17 cellular contexts compared by ENCODE assay signal in the genomic region with DNA sequence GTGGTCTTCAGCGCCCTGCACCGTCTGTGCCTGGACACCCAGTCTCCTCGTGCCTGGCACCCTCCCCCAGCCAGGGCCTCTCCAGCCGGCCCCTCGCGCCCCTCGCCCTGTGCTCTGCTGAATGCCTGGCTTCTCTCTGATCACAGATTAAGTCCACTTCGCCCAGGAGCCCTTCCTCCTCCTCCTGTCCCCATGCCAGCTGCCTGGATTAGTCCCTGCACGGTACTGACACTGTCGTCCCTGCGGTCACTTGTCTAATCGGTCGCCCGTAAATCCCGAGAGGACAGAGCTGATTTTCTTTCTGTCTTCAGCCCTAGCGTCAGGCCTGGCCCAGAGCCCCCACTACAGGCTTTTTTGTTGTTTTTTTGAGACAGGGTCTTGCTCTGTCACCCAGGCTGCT. TPM values are rescaled to one million over a fixed set of nuclear protein-coding genes. Genes with fewer than 3 reads are reported as not detected.
A peak's percentile ranks its signal among the peaks of the same experiment; 100 is the strongest.
DNase-seq lines count a peak whose midpoint lies in the region; ATAC-seq, FAIRE-seq and TF ChIP-seq lines count a peak whose summit lies in the region.
"Had no signal": no experiment of that assay in that cellular context is flagged by ENCODE, and none has a peak within 500 bp of the region (broad histone marks: within the 10 kb centered on the region; RNA-seq: fewer than 3 reads in every experiment).

No MANE protein-coding gene starts in this region.

- H3K27me3 ChIP-seq in Karpas-422 (ENCODE audit: low read length) (no peaks in the 10 kb centered on the region), left ventricle myocardium inferior (ENCODE audit: low read depth) (no peaks in the 10 kb centered on the region), MM.1S (replicated peaks; ENCODE audit: insufficient read depth, low read length) (no peaks in the 10 kb centered on the region)

- intact Hi-C loops in left ventricle myocardium inferior (cut with micrococcal nuclease), result no loop called here

- H3F3A ChIP-seq in MM.1S (ENCODE audit: insufficient read depth, low read length), result no peaks in the 10 kb centered on the region

- peaks cover 21% of the 10 kb centered on the region; the same call in 1 of the 2 replicates for H4K20me1 ChIP-seq in Karpas-422 (ENCODE audit: insufficient read depth, low read depth, low read length)
- no peaks in the 10 kb centered on the region for H4K20me1 ChIP-seq in MM.1S (ENCODE audit: insufficient read depth, low read length)

- no peaks in the 10 kb centered on the region for H3K9me3 Mint-ChIP-seq in stimulated activated effector memory CD8-positive, alpha-beta T cell treated with anti-CD3 and anti-CD28 coated beads, Interleukin-12 subunit alpha, Interleukin-12 subunit beta, amount 100 ng/mL, for 72 hours
- H3K9me3 Mint-ChIP-seq: CD4-positive, CD25-positive, alpha-beta regulatory T cell; H9 had no signal

- H3K9me3 ChIP-seq in Karpas-422 (ENCODE audit: low read length) (no peaks in the 10 kb centered on the region), left ventricle myocardium inferior (replicated peaks) (no peaks in the 10 kb centered on the region), MM.1S (replicated peaks; ENCODE audit: insufficient read depth, low read length) (no peaks in the 10 kb centered on the region)
- H3K9me3 ChIP-seq: Caco-2, SK-N-SH had no signal

- H3K4me1 Mint-ChIP-seq in stimulated activated effector memory CD8-positive, alpha-beta T cell treated with anti-CD3 and anti-CD28 coated beads, Interleukin-12 subunit alpha, Interleukin-12 subunit beta, amount 100 ng/mL, for 72 hours, result peaks cover 17% of the 10 kb centered on the region

- no peak overlapping the region for H3K4me3 Mint-ChIP-seq in stimulated activated effector memory CD8-positive, alpha-beta T cell treated with anti-CD3 and anti-CD28 coated beads, Interleukin-12 subunit alpha, Interleukin-12 subunit beta, amount 100 ng/mL, for 72 hours
- H3K4me3 Mint-ChIP-seq: H9 had no signal

- ATAC-seq in stimulated activated effector memory CD8-positive, alpha-beta T cell treated with anti-CD3 and anti-CD28 coated beads, Interleukin-12 subunit alpha, Interleukin-12 subunit beta, amount 100 ng/mL, for 72 hours, result no peak
- no peak for ATAC-seq in HG02763 (IDR thresholded peaks at IDR 0.05; ENCODE audit: unreplicated experiment)

- H3K36me3 Mint-ChIP-seq in stimulated activated effector memory CD8-positive, alpha-beta T cell treated with anti-CD3 and anti-CD28 coated beads, Interleukin-12 subunit alpha, Interleukin-12 subunit beta, amount 100 ng/mL, for 72 hours, result peaks cover 78% of the 10 kb centered on the region

- no peak overlapping the region for H3K9ac ChIP-seq in Karpas-422 (ENCODE audit: low read length)
- H3K9ac ChIP-seq in MM.1S (ENCODE audit: low read length), result no peak overlapping the region
- H3K9ac ChIP-seq: SK-N-SH had no signal

- DNase-seq in D721Med (ENCODE audit: insufficient read length, low spot score) (peak; percentile 83), Karpas-422 (no peak), left ventricle myocardium inferior (no peak), NOMO-1 treated with DMSO at 0.1 percent for 48 hours (lab: John Stamatoyannopoulos, UW; ENCODE audit: unreplicated experiment) (no peak), MM.1S (no peak)
- DNase-seq in stimulated activated effector memory CD8-positive, alpha-beta T cell treated with anti-CD3 and anti-CD28 coated beads, Interleukin-12 subunit alpha, Interleukin-12 subunit beta, amount 100 ng/mL, for 72 hours (ENCODE audit: low spot score in 2 of 2), result no peak
- DNase-seq: ACHN; AML-193; Caco-2; CD4-positive, CD25-positive, alpha-beta regulatory T cell; H9; MV-4-11; NCI-H1417; NCI-H187 treated with DMSO at 0.1 percent for 48 hours; NCI-H446 treated with DMSO at 0.1 percent for 48 hours; SK-N-SH had no signal

- H3K79me2 ChIP-seq in Karpas-422 (ENCODE audit: low read length) (peaks cover 64% of the 10 kb centered on the region), MM.1S (ENCODE audit: low read length) (peaks cover 61% of the 10 kb centered on the region)

- H3K4me3 ChIP-seq in Karpas-422 (ENCODE audit: low read length) (no peak overlapping the region), left ventricle myocardium inferior (no peak overlapping the region), MM.1S (ENCODE audit: low read length) (no peak overlapping the region)

- H3K9me2 ChIP-seq in Karpas-422 (replicated peaks; ENCODE audit: insufficient read depth, low read length) (no peaks in the 10 kb centered on the region), MM.1S (replicated peaks; ENCODE audit: insufficient read depth, low read length) (no peaks in the 10 kb centered on the region)
- H3K9me2 ChIP-seq: SK-N-SH had no signal

- H3K27ac Mint-ChIP-seq in stimulated activated effector memory CD8-positive, alpha-beta T cell treated with anti-CD3 and anti-CD28 coated beads, Interleukin-12 subunit alpha, Interleukin-12 subunit beta, amount 100 ng/mL, for 72 hours, result peak overlapping the region; percentile 35

- no peak overlapping the region for H2AFZ ChIP-seq in Karpas-422 (ENCODE audit: low read length)
- H2AFZ ChIP-seq in MM.1S (ENCODE audit: low read length), result no peak overlapping the region

- no peak overlapping the region for H3K4me2 ChIP-seq in Karpas-422 (ENCODE audit: low read depth, low read length, poor library complexity, severe bottlenecking)
- H3K4me2 ChIP-seq in MM.1S (ENCODE audit: low read depth, low read length), result no peak overlapping the region
- H3K4me2 ChIP-seq: SK-N-SH had no signal

- TF ChIP-seq CTCF in D721Med (IDR thresholded peaks at IDR 0.05; ENCODE audit: insufficient read depth, missing control alignments) (no peak), left ventricle myocardium inferior (IDR thresholded peaks at IDR 0.05; ENCODE audit: borderline replicate concordance) (no peak), MM.1S (IDR thresholded peaks at IDR 0.05; ENCODE audit: low read length) (no peak)

- H3K27ac ChIP-seq in Karpas-422 (ENCODE audit: low read length) (peak overlapping the region; percentile 68), left ventricle myocardium inferior (replicated peaks) (peak overlapping the region; percentile 55), MM.1S (ENCODE audit: low read length) (no peak overlapping the region)

- H3K4me1 ChIP-seq in Karpas-422 (ENCODE audit: low read length), result peaks cover 63% of the 10 kb centered on the region
- H3K4me1 ChIP-seq in left ventricle myocardium inferior, result peaks cover 21% of the 10 kb centered on the region
- no peaks in the 10 kb centered on the region for H3K4me1 ChIP-seq in MM.1S (ENCODE audit: low read length)
- H3K4me1 ChIP-seq: Caco-2 had no signal

- FAIRE-seq in D721Med (lab: Jason Lieb, UNC), result no peak

- peaks cover 58% of the 10 kb centered on the region for H3K36me3 ChIP-seq in Karpas-422 (ENCODE audit: insufficient read depth, low read length)
- peaks cover 32% of the 10 kb centered on the region for H3K36me3 ChIP-seq in left ventricle myocardium inferior
- H3K36me3 ChIP-seq in MM.1S (replicated peaks; ENCODE audit: insufficient read depth, low read length), result no peaks in the 10 kb centered on the region; the same call in none of the 2 replicates

RNA-seq across cellular contexts. Expression of gene THOP1, which starts 6.6 kb away (rescaled TPM):
- total RNA-seq in Karpas-422 (2014; rRNA removed; shearing (Covaris generic); ENCODE audit: low replicate concordance), result 57.0 and 148 TPM in 2 replicates
- total RNA-seq in left ventricle myocardium inferior, result 60.9 TPM

RNA-seq across cellular contexts. Expression of gene SGTA, which starts 8.8 kb away (rescaled TPM):
- 31.2 and 55.8 TPM in 2 replicates for total RNA-seq in Karpas-422 (2014; rRNA removed; shearing (Covaris generic); ENCODE audit: low replicate concordance)
- 72.6 TPM for total RNA-seq in left ventricle myocardium inferior

RNA-seq across cellular contexts. Expression of gene ZNF554, which starts 27.8 kb away (rescaled TPM):
- total RNA-seq in Karpas-422 (2014; rRNA removed; shearing (Covaris generic); ENCODE audit: low replicate concordance), result 2.6 and 4.0 TPM in 2 replicates
- 4.2 TPM for total RNA-seq in left ventricle myocardium inferior

RNA-seq across cellular contexts. Expression of gene ZNF555, which starts 49.4 kb away (rescaled TPM):
- total RNA-seq in Karpas-422 (2014; rRNA removed; shearing (Covaris generic); ENCODE audit: low replicate concordance), result 1.4 TPM in 2 replicates
- total RNA-seq in left ventricle myocardium inferior, result 8.9 TPM

RNA-seq across cellular contexts. Expression of gene SLC39A3, which starts 52.1 kb away (rescaled TPM):
- total RNA-seq in Karpas-422 (2014; rRNA removed; shearing (Covaris generic); ENCODE audit: low replicate concordance), result 28.6 and 55.3 TPM in 2 replicates
- total RNA-seq in left ventricle myocardium inferior, result 22.6 TPM
